Comparison of ENCODE assay signal across 8 cellular contexts in genomic region chr20:23225407-23226060, GRCh38.
A peak's percentile ranks its signal among the peaks of the same experiment; 100 is the strongest.
DNase-seq lines count a peak whose midpoint lies in the region; ATAC-seq and TF ChIP-seq lines count a peak whose summit lies in the region.

No MANE protein-coding gene starts in this region.

- H3K27ac ChIP-seq in psoas muscle (no peak overlapping the region), prostate gland (no peak overlapping the region)

- TF ChIP-seq POLR2A in prostate gland (IDR thresholded peaks at IDR 0.05): no peak

- H3K36me3 ChIP-seq in psoas muscle (ENCODE audit: insufficient read depth in 1 of 2, low read depth in 1 of 2) (no peaks in the 10 kb centered on the region), prostate gland (no peaks in the 10 kb centered on the region)

- no peak overlapping the region for H3K4me3 ChIP-seq in psoas muscle
- H3K4me3 ChIP-seq in prostate gland: no peak overlapping the region

- ATAC-seq in psoas muscle: peak in 3 of 4 donors; percentile 64 to 73 (median 72)
- no peak for ATAC-seq in GM21529 (IDR thresholded peaks at IDR 0.05; ENCODE audit: unreplicated experiment)
- ATAC-seq in GM19467 (IDR thresholded peaks at IDR 0.05; ENCODE audit: unreplicated experiment): no peak

- TF ChIP-seq CTCF in psoas muscle (IDR thresholded peaks at IDR 0.05): no peak
- no peak for TF ChIP-seq CTCF in prostate gland (IDR thresholded peaks at IDR 0.05)

- H3K9me3 ChIP-seq in psoas muscle: peaks cover 8% of the 10 kb centered on the region
- H3K9me3 ChIP-seq in prostate gland: no peaks in the 10 kb centered on the region

- peak; percentile 43 for DNase-seq in EL
- peak; percentile 98 for DNase-seq in SIG-M5 treated with dmso at 0.1 percent for 504 hours (lab: John Stamatoyannopoulos, UW; ENCODE audit: unreplicated experiment)
- DNase-seq in fibroblast of the conjunctiva (ENCODE audit: low read depth): peak; percentile 75
- DNase-seq in psoas muscle: peak; percentile 55 to 75
- DNase-seq in prostate gland (ENCODE audit: low spot score): no peak
- no peak for DNase-seq in stimulated activated naive CD4-positive, alpha-beta T cell (lab: John Stamatoyannopoulos, UW)

- 64 to 69% (median 68%) methylated on average over 6 of the region's 6 CpGs for WGBS in psoas muscle, 3 donors
- 75% methylated on average over 6 of the region's 6 CpGs for WGBS in prostate gland

- intact Hi-C loops in psoas muscle (cut with DNase I) (no loop called here), prostate gland (cut with DNase I) (no loop called here)

- H3K27me3 ChIP-seq in psoas muscle (ENCODE audit: insufficient read depth in 3 of 3, low read length in 2 of 3) (no peaks in the 10 kb centered on the region), prostate gland (replicated peaks; ENCODE audit: insufficient read depth) (no peaks in the 10 kb centered on the region)

- no peaks in the 10 kb centered on the region for H3K4me1 ChIP-seq in psoas muscle
- no peaks in the 10 kb centered on the region for H3K4me1 ChIP-seq in prostate gland (replicated peaks)

Comparison
In these comparisons a context has a peak if more than half of its experiments do, and no peak if none do; other contexts are left out.
1. DNase-seq: peak in EL (single experiment), SIG-M5 treated with dmso at 0.1 percent for 504 hours (single experiment), fibroblast of the conjunctiva (single experiment) and psoas muscle (2 of 2); none in prostate gland (single experiment) and stimulated activated naive CD4-positive, alpha-beta T cell (0 of 6).
2. ATAC-seq: peak in psoas muscle (3 of 4); none in GM21529 (single experiment) and GM19467 (single experiment).